ENCODE assay signal across 1 cellular context in the genomic region with DNA sequence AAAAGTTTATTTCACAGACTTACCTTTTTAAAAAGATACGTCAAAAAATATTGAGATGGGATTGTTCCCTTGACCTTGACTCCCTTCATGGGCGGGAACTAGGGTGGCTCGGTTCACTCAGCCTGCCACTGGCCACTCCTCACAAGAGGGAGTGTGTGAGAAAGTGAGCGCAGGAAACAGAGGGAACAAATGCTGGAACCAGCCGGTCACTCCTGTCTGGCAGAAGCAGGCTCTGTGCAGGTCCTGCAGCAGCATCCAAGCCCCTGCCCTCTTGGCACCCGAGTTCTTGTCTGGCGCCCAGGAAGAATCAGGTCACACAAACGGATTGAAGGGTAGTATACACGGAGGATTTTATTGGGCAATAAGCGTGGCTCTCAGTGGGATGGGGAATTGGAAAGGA.
TF ChIP-seq lines count a peak whose summit lies in the region.

No MANE protein-coding gene starts in this region.

TF ChIP-seq in K562, 482 proteins besides CTCF, POLR2A, EP300 and RAD21 (continued from another document):
- TF ChIP-seq CEBPZ (IDR thresholded peaks at IDR 0.05; ENCODE audit: borderline replicate concordance, low read depth, low read length) (no peak), TEAD1 (CRISPR knock-in tag; IDR thresholded peaks at IDR 0.05) (no peak), SIN3B (IDR thresholded peaks at IDR 0.05; ENCODE audit: low read depth) (no peak), BRD4 (IDR thresholded peaks at IDR 0.05) (no peak), ZNF398 (CRISPR knock-in tag; IDR thresholded peaks at IDR 0.05) (no peak), NFXL1 (CRISPR knock-in tag; IDR thresholded peaks at IDR 0.05) (no peak), NR2C1 (IDR thresholded peaks at IDR 0.05) (no peak), NR2C1 (tag; IDR thresholded peaks at IDR 0.05) (no peak), LCOR (CRISPR knock-in tag; IDR thresholded peaks at IDR 0.05) (no peak), KLF1 (tag; IDR thresholded peaks at IDR 0.05) (no peak), MAFK (IDR thresholded peaks at IDR 0.05; ENCODE audit: low read length) (no peak), ZNF764 (CRISPR knock-in tag; IDR thresholded peaks at IDR 0.05; ENCODE audit: low read depth) (no peak), ZNF121 (CRISPR knock-in tag; conservative IDR thresholded peaks at IDR 0.05) (no peak)
- TF ChIP-seq, protein P1, sequence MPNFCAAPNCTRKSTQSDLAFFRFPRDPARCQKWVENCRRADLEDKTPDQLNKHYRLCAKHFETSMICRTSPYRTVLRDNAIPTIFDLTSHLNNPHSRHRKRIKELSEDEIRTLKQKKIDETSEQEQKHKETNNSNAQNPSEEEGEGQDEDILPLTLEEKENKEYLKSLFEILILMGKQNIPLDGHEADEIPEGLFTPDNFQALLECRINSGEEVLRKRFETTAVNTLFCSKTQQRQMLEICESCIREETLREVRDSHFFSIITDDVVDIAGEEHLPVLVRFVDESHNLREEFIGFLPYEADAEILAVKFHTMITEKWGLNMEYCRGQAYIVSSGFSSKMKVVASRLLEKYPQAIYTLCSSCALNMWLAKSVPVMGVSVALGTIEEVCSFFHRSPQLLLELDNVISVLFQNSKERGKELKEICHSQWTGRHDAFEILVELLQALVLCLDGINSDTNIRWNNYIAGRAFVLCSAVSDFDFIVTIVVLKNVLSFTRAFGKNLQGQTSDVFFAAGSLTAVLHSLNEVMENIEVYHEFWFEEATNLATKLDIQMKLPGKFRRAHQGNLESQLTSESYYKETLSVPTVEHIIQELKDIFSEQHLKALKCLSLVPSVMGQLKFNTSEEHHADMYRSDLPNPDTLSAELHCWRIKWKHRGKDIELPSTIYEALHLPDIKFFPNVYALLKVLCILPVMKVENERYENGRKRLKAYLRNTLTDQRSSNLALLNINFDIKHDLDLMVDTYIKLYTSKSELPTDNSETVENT (CRISPR knock-in tag; IDR thresholded peaks at IDR 0.05) = no peak
- TF ChIP-seq, protein P2, sequence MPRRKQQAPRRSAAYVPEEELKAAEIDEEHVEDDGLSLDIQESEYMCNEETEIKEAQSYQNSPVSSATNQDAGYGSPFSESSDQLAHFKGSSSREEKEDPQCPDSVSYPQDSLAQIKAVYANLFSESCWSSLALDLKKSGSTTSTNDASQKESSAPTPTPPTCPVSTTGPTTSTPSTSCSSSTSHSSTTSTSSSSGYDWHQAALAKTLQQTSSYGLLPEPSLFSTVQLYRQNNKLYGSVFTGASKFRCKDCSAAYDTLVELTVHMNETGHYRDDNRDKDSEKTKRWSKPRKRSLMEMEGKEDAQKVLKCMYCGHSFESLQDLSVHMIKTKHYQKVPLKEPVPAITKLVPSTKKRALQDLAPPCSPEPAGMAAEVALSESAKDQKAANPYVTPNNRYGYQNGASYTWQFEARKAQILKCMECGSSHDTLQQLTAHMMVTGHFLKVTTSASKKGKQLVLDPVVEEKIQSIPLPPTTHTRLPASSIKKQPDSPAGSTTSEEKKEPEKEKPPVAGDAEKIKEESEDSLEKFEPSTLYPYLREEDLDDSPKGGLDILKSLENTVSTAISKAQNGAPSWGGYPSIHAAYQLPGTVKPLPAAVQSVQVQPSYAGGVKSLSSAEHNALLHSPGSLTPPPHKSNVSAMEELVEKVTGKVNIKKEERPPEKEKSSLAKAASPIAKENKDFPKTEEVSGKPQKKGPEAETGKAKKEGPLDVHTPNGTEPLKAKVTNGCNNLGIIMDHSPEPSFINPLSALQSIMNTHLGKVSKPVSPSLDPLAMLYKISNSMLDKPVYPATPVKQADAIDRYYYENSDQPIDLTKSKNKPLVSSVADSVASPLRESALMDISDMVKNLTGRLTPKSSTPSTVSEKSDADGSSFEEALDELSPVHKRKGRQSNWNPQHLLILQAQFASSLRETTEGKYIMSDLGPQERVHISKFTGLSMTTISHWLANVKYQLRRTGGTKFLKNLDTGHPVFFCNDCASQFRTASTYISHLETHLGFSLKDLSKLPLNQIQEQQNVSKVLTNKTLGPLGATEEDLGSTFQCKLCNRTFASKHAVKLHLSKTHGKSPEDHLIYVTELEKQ (CRISPR knock-in tag; IDR thresholded peaks at IDR 0.05) = no peak
- TF ChIP-seq, protein P3, sequence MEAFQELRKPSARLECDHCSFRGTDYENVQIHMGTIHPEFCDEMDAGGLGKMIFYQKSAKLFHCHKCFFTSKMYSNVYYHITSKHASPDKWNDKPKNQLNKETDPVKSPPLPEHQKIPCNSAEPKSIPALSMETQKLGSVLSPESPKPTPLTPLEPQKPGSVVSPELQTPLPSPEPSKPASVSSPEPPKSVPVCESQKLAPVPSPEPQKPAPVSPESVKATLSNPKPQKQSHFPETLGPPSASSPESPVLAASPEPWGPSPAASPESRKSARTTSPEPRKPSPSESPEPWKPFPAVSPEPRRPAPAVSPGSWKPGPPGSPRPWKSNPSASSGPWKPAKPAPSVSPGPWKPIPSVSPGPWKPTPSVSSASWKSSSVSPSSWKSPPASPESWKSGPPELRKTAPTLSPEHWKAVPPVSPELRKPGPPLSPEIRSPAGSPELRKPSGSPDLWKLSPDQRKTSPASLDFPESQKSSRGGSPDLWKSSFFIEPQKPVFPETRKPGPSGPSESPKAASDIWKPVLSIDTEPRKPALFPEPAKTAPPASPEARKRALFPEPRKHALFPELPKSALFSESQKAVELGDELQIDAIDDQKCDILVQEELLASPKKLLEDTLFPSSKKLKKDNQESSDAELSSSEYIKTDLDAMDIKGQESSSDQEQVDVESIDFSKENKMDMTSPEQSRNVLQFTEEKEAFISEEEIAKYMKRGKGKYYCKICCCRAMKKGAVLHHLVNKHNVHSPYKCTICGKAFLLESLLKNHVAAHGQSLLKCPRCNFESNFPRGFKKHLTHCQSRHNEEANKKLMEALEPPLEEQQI (IDR thresholded peaks at IDR 0.05) = no peak
- TF ChIP-seq, protein P4, sequence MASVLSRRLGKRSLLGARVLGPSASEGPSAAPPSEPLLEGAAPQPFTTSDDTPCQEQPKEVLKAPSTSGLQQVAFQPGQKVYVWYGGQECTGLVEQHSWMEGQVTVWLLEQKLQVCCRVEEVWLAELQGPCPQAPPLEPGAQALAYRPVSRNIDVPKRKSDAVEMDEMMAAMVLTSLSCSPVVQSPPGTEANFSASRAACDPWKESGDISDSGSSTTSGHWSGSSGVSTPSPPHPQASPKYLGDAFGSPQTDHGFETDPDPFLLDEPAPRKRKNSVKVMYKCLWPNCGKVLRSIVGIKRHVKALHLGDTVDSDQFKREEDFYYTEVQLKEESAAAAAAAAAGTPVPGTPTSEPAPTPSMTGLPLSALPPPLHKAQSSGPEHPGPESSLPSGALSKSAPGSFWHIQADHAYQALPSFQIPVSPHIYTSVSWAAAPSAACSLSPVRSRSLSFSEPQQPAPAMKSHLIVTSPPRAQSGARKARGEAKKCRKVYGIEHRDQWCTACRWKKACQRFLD (CRISPR knock-in tag; IDR thresholded peaks at IDR 0.05) = no peak
